8 cellular contexts compared by ENCODE assay signal in genomic region chr15:78873796-78874761, GRCh38. TPM values are rescaled to one million over a fixed set of nuclear protein-coding genes. Genes with fewer than 3 reads are reported as not detected.
DNase-seq lines count a peak whose midpoint lies in the region; ATAC-seq and TF ChIP-seq lines count a peak whose summit lies in the region.

No MANE protein-coding gene starts in this region.

- BruUV-seq in HCT116 (replicated peaks; lab: Mats Ljungman, UMichigan) = TSS peak; percentile 43

- peaks cover 6% of the 10 kb centered on the region; the same call in 1 of the 2 replicates for H3K9me3 ChIP-seq in AG04450 (ENCODE audit: control insufficient read depth, insufficient read depth, low read length)
- H3K9me3 ChIP-seq in HCT116 (ENCODE audit: control insufficient read depth in 1 of 2, insufficient read depth in 1 of 2, low read depth in 1 of 2, low read length in 2 of 2) = no peaks in the 10 kb centered on the region
- H3K9me3 ChIP-seq in ectodermal cell (ENCODE audit: control insufficient read depth, low read length) = no peaks in the 10 kb centered on the region
- no peaks in the 10 kb centered on the region for H3K9me3 ChIP-seq in aorta (ENCODE audit: control insufficient read depth, low read length)

- TF ChIP-seq CTCF in AG04450 (IDR thresholded peaks at IDR 0.05; ENCODE audit: low read depth, low read length) (0 out of 2 replicates have a peak, but pooled peaks have one; percentile 2), HCT116 (IDR thresholded peaks at IDR 0.05 in 2 of 3, conservative IDR thresholded peaks at IDR 0.05 in 1 of 3; ENCODE audit: borderline replicate concordance in 1 of 3, insufficient read depth in 1 of 3, low read depth in 2 of 3, low read length in 2 of 3) (no peak; a peak in 1 of 6 replicates)

- peak overlapping the region; percentile 73 for H3K4me2 ChIP-seq in HCT116 (ENCODE audit: low read length)

- RAD21 ChIA-PET in HCT116 (lab: Charles Lee; ENCODE audit: low non-redundant PET in 1 of 2, low total read pairs in 2 of 2, uncharacterized antibody in 2 of 2, unreplicated experiment in 2 of 2) = no interaction called here

- no peak overlapping the region for H2AFZ ChIP-seq in HCT116 (ENCODE audit: low read depth, low read length, poor library complexity, severe bottlenecking)

- POLR2A ChIA-PET in AG04450 (lab: Yijun Ruan, JAX) = interaction anchor here (0.6 to 2.1 kb wide), 14 partner anchors 14 to 737 kb away, joined by 3 to 22 read pairs (median 5); partner anchors contain the start of gene ADAMTS7
- POLR2A ChIA-PET in HCT116 (lab: Charles Lee) = no interaction called here

- no peak for TF ChIP-seq POLR2A in HCT116 (IDR thresholded peaks at IDR 0.05; ENCODE audit: borderline replicate concordance, extremely low read depth, insufficient read depth, insufficient read length)

- peaks cover 21 to 45% of the 10 kb centered on the region in 2 experiments; a peak in 3 of 4 replicates for H3K4me1 ChIP-seq in HCT116 (ENCODE audit: control insufficient read depth in 1 of 2, insufficient read depth in 2 of 2, low read length in 2 of 2)
- H3K4me1 ChIP-seq in ectodermal cell (ENCODE audit: control insufficient read depth, insufficient read depth, low read length) = peaks cover 5% of the 10 kb centered on the region
- peaks cover 0 to 3% of the 10 kb centered on the region in 2 donors for H3K4me1 ChIP-seq in aorta (ENCODE audit: control insufficient read depth in 1 of 2, insufficient read depth in 2 of 2, low read length in 2 of 2)

- no peaks in the 10 kb centered on the region for H3K27me3 ChIP-seq in AG04450 (ENCODE audit: control insufficient read depth, insufficient read depth, low read length)
- no peaks in the 10 kb centered on the region for H3K27me3 ChIP-seq in HCT116 (ENCODE audit: insufficient read depth, low read length)
- no peaks in the 10 kb centered on the region for H3K27me3 ChIP-seq in ectodermal cell (ENCODE audit: control insufficient read depth, insufficient read depth, low read length, poor library complexity, severe bottlenecking)
- H3K27me3 ChIP-seq in aorta (ENCODE audit: control insufficient read depth in 1 of 2, insufficient read depth in 2 of 2, low read length in 1 of 2) = no peaks in the 10 kb centered on the region

- DNase-seq in AG04450 (ENCODE audit: low read depth, low spot score) = no peak
- no peak for DNase-seq in HCT116 (ENCODE audit: low read depth, low spot score)
- DNase-seq in T-helper 9 cell = peak; percentile 28
- peak; percentile 33 for DNase-seq in myocyte (ENCODE audit: low read depth)
- peak; percentile 63 to 82 for DNase-seq in aorta

- TF ChIP-seq RAD21 in HCT116 (IDR thresholded peaks at IDR 0.05; ENCODE audit: low read depth) = 0 out of 2 replicates have a peak, but pooled peaks have one; percentile 12

- ATAC-seq in HCT116 = no peak
- ATAC-seq in aorta (ENCODE audit: low FRiP score) = no peak
- ATAC-seq in GM21723 (IDR thresholded peaks at IDR 0.05; ENCODE audit: unreplicated experiment) = no peak
- no peak for ATAC-seq in GM18867 (IDR thresholded peaks at IDR 0.05; ENCODE audit: unreplicated experiment)

- WGBS in ectodermal cell, 2 experiments = 1% methylated on average over 36 to 38 of the region's 38 CpGs
- 0 to 1% methylated on average over 38 of the region's 38 CpGs for WGBS in aorta, 2 donors

- peaks cover 42% of the 10 kb centered on the region for H4K20me1 ChIP-seq in HCT116 (ENCODE audit: insufficient read depth)

- H3K27ac ChIP-seq in AG04450 (ENCODE audit: low read depth, low read length) = peak overlapping the region; percentile 100
- H3K27ac ChIP-seq in HCT116 (ENCODE audit: low read depth, low read length) = peak overlapping the region; percentile 98
- peak overlapping the region; percentile 99 for H3K27ac ChIP-seq in ectodermal cell (ENCODE audit: insufficient read depth, low read depth, low read length, poor library complexity, severe bottlenecking)
- H3K27ac ChIP-seq in aorta (ENCODE audit: low read depth in 1 of 2, low read length in 2 of 2) = peak overlapping the region; percentile 97 to 99

- peak overlapping the region; percentile 100 for H3K9ac ChIP-seq in HCT116 (ENCODE audit: low read length)

- H3K79me2 ChIP-seq in HCT116 (ENCODE audit: insufficient read depth, low read length) = peaks cover 60% of the 10 kb centered on the region

- H3K9me2 ChIP-seq in HCT116 (ENCODE audit: insufficient read depth) = no peaks in the 10 kb centered on the region

- H3K4me3 ChIP-seq in AG04450 (ENCODE audit: low read depth, low read length) (peak overlapping the region; percentile 99), HCT116 (replicated peaks in 1 of 2; ENCODE audit: low read depth in 1 of 2, low read length in 2 of 2) (peak overlapping the region; percentile 85 to 98), ectodermal cell (ENCODE audit: insufficient read depth, low read depth, low read length) (peak overlapping the region; percentile 94), aorta (ENCODE audit: low read length in 2 of 2) (peak overlapping the region; percentile 61 to 94)

- intact Hi-C loops in HCT116 (cut with micrococcal nuclease) (loop anchor here (5.0 kb wide), 1 partner anchor 117 kb away; no protein-coding TSS in a partner anchor), aorta (cut with DNase I) (loop anchor here (10.0 kb wide), 1 partner anchor 119 kb away; no protein-coding TSS in a partner anchor)

- H3K36me3 ChIP-seq in HCT116 (ENCODE audit: control insufficient read depth in 1 of 2, insufficient read depth in 2 of 2, low read length in 2 of 2) (no peaks in the 10 kb centered on the region), ectodermal cell (ENCODE audit: control insufficient read depth, insufficient read depth, low read length) (no peaks in the 10 kb centered on the region), aorta (ENCODE audit: control insufficient read depth in 1 of 2, insufficient read depth in 2 of 2, low read length in 1 of 2) (no peaks in the 10 kb centered on the region)

- CTCF ChIA-PET in AG04450 (lab: Charles Lee) (interaction anchor here (0.5 to 1.9 kb wide), 14 partner anchors 11 to 311 kb away, joined by 3 to 10 read pairs (median 4); partner anchors contain the start of gene ADAMTS7), HCT116 (lab: Charles Lee) (interaction anchor here (0.9 to 1.8 kb wide), 7 partner anchors 9 to 118 kb away, joined by 3 to 6 read pairs (median 5); partner anchors contain the start of gene ADAMTS7)

TF ChIP-seq in HCT116, 20 proteins besides CTCF, POLR2A, EP300 and RAD21:
- 0 out of 2 replicates have a peak, but pooled peaks have one; percentile 16 for TF ChIP-seq SIN3A (IDR thresholded peaks at IDR 0.05; ENCODE audit: low read depth)
- TF ChIP-seq CBX3 (IDR thresholded peaks at IDR 0.05; ENCODE audit: low read depth) = peak; percentile 11; the same call in 1 of the 2 replicates
- no peak for TF ChIP-seq JUND (IDR thresholded peaks at IDR 0.05)

RNA-seq across cellular contexts. Expression of gene MORF4L1, which starts 1.4 kb away (rescaled TPM):
- polyA plus RNA-seq in AG04450 (2011; rRNA removed) = 355 and 426 TPM in 2 replicates
- 79.9 and 120 TPM in 2 replicates for polyA minus RNA-seq in AG04450 (2011; rRNA and poly(A)+ RNA removed)
- total RNA-seq in HCT116 (2021; ENCODE audit: unreplicated experiment) = 273 TPM
- 137 and 219 TPM in 2 replicates for polyA plus RNA-seq in HCT116 (2012)
- polyA plus RNA-seq in ectodermal cell (2013, experiment 1 of 4) = 605 TPM
- 595 TPM for polyA plus RNA-seq in ectodermal cell (2013, experiment 2 of 4)
- polyA plus RNA-seq in ectodermal cell (2013, experiment 3 of 4) = 457 TPM
- polyA plus RNA-seq in ectodermal cell (2013, experiment 4 of 4) = 468 TPM
- total RNA-seq in myocyte = 527 and 616 TPM in 2 replicates
- 451 TPM for polyA plus RNA-seq in myocyte (2012)
- 100 to 1,000 TPM; 363 to 401 TPM for total RNA-seq in aorta
- 100 to 1,000 TPM; 457 to 868 TPM for polyA plus RNA-seq in aorta

Comparison
In these comparisons a context has a peak if more than half of its experiments do, and no peak if none do; other contexts are left out.
1. DNase-seq: peak in T-helper 9 cell (single experiment), myocyte (single experiment) and aorta (2 of 2); none in AG04450 (single experiment) and HCT116 (single experiment).
2. Peak in every context shown above with its lines, with median percentiles within 50 percentile points of each other: H3K27ac ChIP-seq and H3K4me3 ChIP-seq.